In the genomic region with DNA sequence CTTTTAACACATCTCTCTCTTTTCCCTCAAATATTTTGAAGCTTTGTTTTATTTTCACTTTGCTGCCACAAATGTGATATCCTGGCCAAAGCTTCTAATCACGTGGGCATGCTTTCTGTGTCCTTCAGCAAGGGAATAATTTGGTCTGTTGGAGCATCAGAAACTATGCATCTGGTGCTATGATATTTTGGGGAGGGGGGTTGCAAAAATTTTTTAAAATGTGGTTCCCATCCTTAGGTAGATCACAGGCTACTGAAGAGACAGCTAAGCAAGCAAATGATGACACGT, we compare ENCODE assay signal across 17 cellular contexts.
DNase-seq lines count a peak whose midpoint lies in the region; ATAC-seq lines count a peak whose summit lies in the region.
"Had no signal": no experiment of that assay in that cellular context is flagged by ENCODE, and none has a peak within 500 bp of the region (broad histone marks: within the 10 kb centered on the region; RNA-seq: fewer than 3 reads in every experiment).

No MANE protein-coding gene starts in this region.

- peaks cover 3% of the 10 kb centered on the region for H3K4me1 ChIP-seq in right cardiac atrium (ENCODE audit: control insufficient read depth, insufficient read depth, low read length)
- H3K4me1 ChIP-seq in CD4-positive, alpha-beta memory T cell (ENCODE audit: insufficient read depth, low read length): no peaks in the 10 kb centered on the region
- H3K4me1 ChIP-seq: right lobe of liver had no signal

- no peaks in the 10 kb centered on the region for H3K36me3 ChIP-seq in CD4-positive, alpha-beta memory T cell (ENCODE audit: insufficient read depth, low read length)
- H3K36me3 ChIP-seq: right lobe of liver had no signal

- peaks cover 1 to 5% of the 10 kb centered on the region in 2 donors for H3K27me3 Mint-ChIP-seq in CD4-positive, alpha-beta memory T cell

- no peak for DNase-seq in right cardiac atrium
- DNase-seq in Right ventricle myocardium superior: no peak
- DNase-seq in fibroblast of peridontal ligament (ENCODE audit: extremely low read depth): peak; percentile 27
- peak; percentile 39 for DNase-seq in pons (ENCODE audit: low spot score)
- DNase-seq in HuH-7.5 (ENCODE audit: low spot score): no peak
- no peak for DNase-seq in posterior vena cava (ENCODE audit: low spot score)
- DNase-seq in CD4-positive, alpha-beta memory T cell: no peak
- DNase-seq in NCI-H1436 treated with DMSO at 0.1 percent for 48 hours (lab: John Stamatoyannopoulos, UW): no peak
- DNase-seq: activated CD8-positive, alpha-beta T cell treated with anti-CD3 and anti-CD28 coated beads for 36 hours; activated T-cell treated with anti-CD3 and anti-CD28 coated beads, Interleukin-2, amount 50 U/mL, for 48 hours; NCI-H1105 treated with DMSO at 0.1 percent for 48 hours; right lobe of liver; stimulated activated CD4-positive, alpha-beta T cell treated with anti-CD3 and anti-CD28 coated beads, Interleukin-2, amount 100 ng/mL, for 48 hours; T-helper 1 cell had no signal

- H3K27ac Mint-ChIP-seq in CD4-positive, alpha-beta memory T cell: no peak overlapping the region
- H3K27ac Mint-ChIP-seq: activated CD8-positive, alpha-beta T cell treated with anti-CD3 and anti-CD28 coated beads for 36 hours; activated naive CD4-positive, alpha-beta T cell treated with anti-CD3 and anti-CD28 coated beads, Interleukin-2, amount 50 U/mL, for 72 hours; natural killer cell treated with Interleukin-12 subunit alpha and Interleukin-12 subunit beta and Interleukin-15 and Interleukin-18, amount 100 ng/mL, for 72 hours had no signal

- no peaks in the 10 kb centered on the region for H3K9me3 ChIP-seq in right cardiac atrium (ENCODE audit: control insufficient read depth, low read length)
- H3K9me3 ChIP-seq in CD4-positive, alpha-beta memory T cell (ENCODE audit: control insufficient read depth in 1 of 2, low read length in 2 of 2): no peaks in the 10 kb centered on the region
- H3K9me3 ChIP-seq: right lobe of liver had no signal

- POLR2A ChIA-PET in CD4-positive, alpha-beta memory T cell (lab: Charles Lee; ENCODE audit: partially characterized antibody): no interaction called here

- H3K27ac ChIP-seq in right cardiac atrium (ENCODE audit: low read length): no peak overlapping the region
- no peak overlapping the region for H3K27ac ChIP-seq in CD4-positive, alpha-beta memory T cell (ENCODE audit: low read depth, low read length)
- H3K27ac ChIP-seq: KMS-11, right lobe of liver had no signal

- CTCF ChIA-PET in CD4-positive, alpha-beta memory T cell (lab: Charles Lee; ENCODE audit: partially characterized antibody): no interaction called here

- ATAC-seq in right cardiac atrium (no peak), Right ventricle myocardium superior (ENCODE audit: poor library complexity) (no peak)
- ATAC-seq: activated CD8-positive, alpha-beta T cell treated with anti-CD3 and anti-CD28 coated beads for 36 hours; activated naive CD4-positive, alpha-beta T cell treated with anti-CD3 and anti-CD28 coated beads, Interleukin-2, amount 50 U/mL, for 72 hours; natural killer cell treated with Interleukin-12 subunit alpha and Interleukin-12 subunit beta and Interleukin-15 and Interleukin-18, amount 100 ng/mL, for 72 hours; right lobe of liver had no signal

- WGBS in right cardiac atrium: 34% methylated on average over 2 of the region's 2 CpGs

- H3K4me3 Mint-ChIP-seq in CD4-positive, alpha-beta memory T cell: peak overlapping the region in 3 of 8 donors; percentile 2 to 30 (median 10)
- H3K4me3 Mint-ChIP-seq: activated CD8-positive, alpha-beta T cell treated with anti-CD3 and anti-CD28 coated beads for 36 hours; natural killer cell treated with Interleukin-12 subunit alpha and Interleukin-12 subunit beta and Interleukin-15 and Interleukin-18, amount 100 ng/mL, for 72 hours had no signal

- no peaks in the 10 kb centered on the region for H3K27me3 ChIP-seq in right cardiac atrium (ENCODE audit: control insufficient read depth, insufficient read depth)
- no peaks in the 10 kb centered on the region for H3K27me3 ChIP-seq in CD4-positive, alpha-beta memory T cell (ENCODE audit: insufficient read depth, low read length)
- H3K27me3 ChIP-seq: right lobe of liver had no signal

- H3K4me1 Mint-ChIP-seq in CD4-positive, alpha-beta memory T cell: peaks cover 3 to 7% (median 4%) of the 10 kb centered on the region in 4 donors

- no peaks in the 10 kb centered on the region for H3K9me3 Mint-ChIP-seq in CD4-positive, alpha-beta memory T cell
- H3K9me3 Mint-ChIP-seq: activated CD8-positive, alpha-beta T cell treated with anti-CD3 and anti-CD28 coated beads for 36 hours; activated naive CD4-positive, alpha-beta T cell treated with anti-CD3 and anti-CD28 coated beads, Interleukin-2, amount 50 U/mL, for 72 hours had no signal

- intact Hi-C loops in right cardiac atrium (cut with DNase I): no loop called here
- intact Hi-C loops in Right ventricle myocardium superior (cut with DNase I): no loop called here
- intact Hi-C loops in posterior vena cava (cut with DNase I): no loop called here
- intact Hi-C loops in CD4-positive, alpha-beta memory T cell (cut with micrococcal nuclease): no loop called here

- H3K4me3 ChIP-seq in right cardiac atrium (ENCODE audit: low read length): peak overlapping the region; percentile 43
- no peak overlapping the region for H3K4me3 ChIP-seq in CD4-positive, alpha-beta memory T cell (ENCODE audit: low read length in 2 of 2)
- H3K4me3 ChIP-seq: right lobe of liver had no signal

- no peaks in the 10 kb centered on the region for H3K36me3 Mint-ChIP-seq in CD4-positive, alpha-beta memory T cell
- H3K36me3 Mint-ChIP-seq: activated naive CD4-positive, alpha-beta T cell treated with anti-CD3 and anti-CD28 coated beads, Interleukin-2, amount 50 U/mL, for 72 hours; natural killer cell treated with Interleukin-12 subunit alpha and Interleukin-12 subunit beta and Interleukin-15 and Interleukin-18, amount 100 ng/mL, for 72 hours had no signal

Comparison
In these comparisons a context has a peak if more than half of its experiments do, and no peak if none do; other contexts are left out.
1. DNase-seq: peak in fibroblast of peridontal ligament (single experiment) and pons (single experiment); none in right cardiac atrium (0 of 3), Right ventricle myocardium superior (single experiment), HuH-7.5 (single experiment), posterior vena cava (single experiment), CD4-positive, alpha-beta memory T cell (0 of 5) and NCI-H1436 treated with DMSO at 0.1 percent for 48 hours (single experiment).